ENCODE assay signal across 30 cellular contexts in the genomic region with DNA sequence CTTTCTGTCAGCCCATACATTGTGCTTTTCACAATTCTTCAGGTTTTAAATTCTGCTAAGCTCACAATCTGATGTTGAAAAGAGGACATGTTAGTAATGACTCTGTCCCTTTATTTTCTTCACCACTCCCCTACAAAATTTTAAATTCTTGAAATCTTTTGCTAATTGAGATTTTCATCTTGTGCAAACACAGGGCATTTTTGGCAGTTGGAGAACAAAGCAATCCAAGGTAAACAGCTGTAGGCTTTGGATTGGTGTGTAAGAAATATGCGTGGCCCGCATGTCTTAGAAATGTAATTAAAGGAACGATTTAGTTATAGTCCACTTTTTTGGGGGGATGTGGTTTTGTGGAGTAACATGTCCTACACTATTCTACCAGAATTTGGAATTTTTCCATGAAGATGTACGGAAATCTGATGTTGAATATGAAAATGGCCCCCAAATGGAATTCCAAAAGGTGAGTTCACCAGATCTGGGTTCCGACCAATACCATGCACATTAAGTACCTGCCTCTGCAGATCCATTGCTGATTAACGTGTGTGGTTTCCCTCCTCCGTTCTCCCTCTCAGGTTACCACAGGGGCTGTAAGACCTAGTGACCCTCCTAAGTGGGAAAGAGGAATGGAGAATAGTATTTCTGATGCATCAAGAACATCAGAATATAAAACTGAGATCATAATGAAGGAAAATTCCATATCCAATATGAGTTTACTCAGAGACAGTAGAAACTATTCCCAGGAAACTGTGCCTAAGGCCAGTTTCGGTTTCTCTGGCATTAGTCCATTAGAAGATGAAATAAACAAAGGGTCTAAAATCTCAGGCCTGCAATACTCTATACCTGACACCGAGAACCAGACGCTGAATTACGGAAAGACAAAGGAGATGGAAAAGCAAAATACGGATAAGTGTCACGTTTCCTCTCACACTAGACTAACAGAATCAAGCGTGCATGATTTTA.
"Had no signal": no experiment of that assay in that cellular context is flagged by ENCODE, and none has a peak within 500 bp of the region (broad histone marks: within the 10 kb centered on the region; RNA-seq: fewer than 3 reads in every experiment).

No MANE protein-coding gene starts in this region.

- H3K4me3 ChIP-seq: cardiac muscle cell had no signal

- H3K27ac ChIP-seq: brain microvascular endothelial cell, cardiac muscle cell, KMS-11, WERI-Rb-1 had no signal

- H3K27ac Mint-ChIP-seq: activated CD8-positive, alpha-beta T cell treated with anti-CD3 and anti-CD28 coated beads for 36 hours; activated naive CD8-positive, alpha-beta T cell treated with anti-CD3 and anti-CD28 coated beads for 36 hours; activated T-cell treated with anti-CD3 and anti-CD28 coated beads, Interleukin-2, amount 50 U/mL, for 72 hours; activated T-helper 17 cell treated with anti-CD3 and anti-CD28 coated beads, Interleukin-2, amount 50 U/mL, for 72 hours had no signal

- DNase-seq: activated CD4-positive, alpha-beta T cell treated with anti-CD3 and anti-CD28 coated beads for 1 hour; activated CD4-positive, alpha-beta T cell treated with anti-CD3 and anti-CD28 coated beads for 48 hours; activated CD4-positive, alpha-beta T cell treated with anti-CD3 and anti-CD28 coated beads, Interleukin-2, amount 50 U/mL, for 4 hours; activated CD4-positive, CD25-positive, alpha-beta regulatory T cell; activated CD8-positive, alpha-beta T cell treated with anti-CD3 and anti-CD28 coated beads for 36 hours; activated effector memory CD4-positive, alpha-beta T cell treated with anti-CD3 and anti-CD28 coated beads, Interleukin-2, amount 50 U/mL, for 16 hours; activated naive CD4-positive, alpha-beta T cell; activated naive CD4-positive, alpha-beta T cell treated with anti-CD3 and anti-CD28 coated beads, Interleukin-2, amount 50 U/mL, for 16 hours; activated naive CD8-positive, alpha-beta T cell treated with anti-CD3 and anti-CD28 coated beads for 36 hours; activated T-cell treated with anti-CD3 and anti-CD28 coated beads, Interleukin-2, amount 50 U/mL, for 1 hour; activated T-cell treated with anti-CD3 and anti-CD28 coated beads, Interleukin-2, amount 50 U/mL, for 72 hours; amniotic stem cell; aorta; brain microvascular endothelial cell; NCI-H1105; NCI-H1436; NCI-H1694; NCI-H1930; NCI-H2081 treated with DMSO at 0.1 percent for 48 hours; NCI-H226; NCI-H524 treated with DMSO at 0.1 percent for 48 hours; Right ventricle myocardium superior; SW 1271; T-helper 1 cell; T-helper 2 cell; T-helper 9 cell; WERI-Rb-1 had no signal

- ATAC-seq: activated CD8-positive, alpha-beta T cell treated with anti-CD3 and anti-CD28 coated beads for 36 hours; activated T-cell treated with anti-CD3 and anti-CD28 coated beads, Interleukin-2, amount 50 U/mL, for 72 hours; activated T-helper 17 cell treated with anti-CD3 and anti-CD28 coated beads, Interleukin-2, amount 50 U/mL, for 72 hours had no signal

- H3K36me3 Mint-ChIP-seq: activated naive CD8-positive, alpha-beta T cell treated with anti-CD3 and anti-CD28 coated beads for 36 hours had no signal

- H3K4me2 ChIP-seq: KMS-11 had no signal

- H3K27me3 Mint-ChIP-seq: activated naive CD8-positive, alpha-beta T cell treated with anti-CD3 and anti-CD28 coated beads for 36 hours; activated T-helper 17 cell treated with anti-CD3 and anti-CD28 coated beads, Interleukin-2, amount 50 U/mL, for 72 hours had no signal

- H3K36me3 ChIP-seq: WERI-Rb-1 had no signal

- H3K27me3 ChIP-seq: brain microvascular endothelial cell, cardiac muscle cell had no signal

- H3K4me3 Mint-ChIP-seq: activated CD8-positive, alpha-beta T cell treated with anti-CD3 and anti-CD28 coated beads for 36 hours; activated naive CD8-positive, alpha-beta T cell treated with anti-CD3 and anti-CD28 coated beads for 36 hours; activated T-cell treated with anti-CD3 and anti-CD28 coated beads, Interleukin-2, amount 50 U/mL, for 72 hours; activated T-helper 17 cell treated with anti-CD3 and anti-CD28 coated beads, Interleukin-2, amount 50 U/mL, for 72 hours had no signal

- H3K9me3 Mint-ChIP-seq: activated CD8-positive, alpha-beta T cell treated with anti-CD3 and anti-CD28 coated beads for 36 hours; activated naive CD8-positive, alpha-beta T cell treated with anti-CD3 and anti-CD28 coated beads for 36 hours; activated T-cell treated with anti-CD3 and anti-CD28 coated beads, Interleukin-2, amount 50 U/mL, for 72 hours; activated T-helper 17 cell treated with anti-CD3 and anti-CD28 coated beads, Interleukin-2, amount 50 U/mL, for 72 hours had no signal

- H3K9ac ChIP-seq: KMS-11 had no signal

- H3K4me1 Mint-ChIP-seq: activated naive CD8-positive, alpha-beta T cell treated with anti-CD3 and anti-CD28 coated beads for 36 hours; activated T-helper 17 cell treated with anti-CD3 and anti-CD28 coated beads, Interleukin-2, amount 50 U/mL, for 72 hours had no signal
